In genomic region chr6:112237644-112238043, GRCh38 we compare ENCODE assay signal across 13 cellular contexts. TPM values are rescaled to one million over a fixed set of nuclear protein-coding genes. Genes with fewer than 3 reads are reported as not detected.
DNase-seq lines count a peak whose midpoint lies in the region; ATAC-seq and TF ChIP-seq lines count a peak whose summit lies in the region.
"Had no signal": no experiment of that assay in that cellular context is flagged by ENCODE, and none has a peak within 500 bp of the region (broad histone marks: within the 10 kb centered on the region; RNA-seq: fewer than 3 reads in every experiment).

No MANE protein-coding gene starts in this region.

- H3K4me1 ChIP-seq in liver (ENCODE audit: control insufficient read depth in 4 of 4, insufficient read depth in 4 of 4, low read length in 3 of 4) (peaks cover 0 to 11% (median 4%) of the 10 kb centered on the region in 4 donors), tibial nerve (peaks cover 0 to 98% (median 39%) of the 10 kb centered on the region in 4 donors)

- TF ChIP-seq CTCF in liver (IDR thresholded peaks at IDR 0.05; ENCODE audit: low read depth, low read length, missing input control): no peak
- TF ChIP-seq CTCF in tibial nerve (IDR thresholded peaks at IDR 0.05): no peak

- H3K4me3 ChIP-seq in liver (ENCODE audit: low read depth in 1 of 3, low read length in 3 of 3) (no peak overlapping the region), tibial nerve (no peak overlapping the region)

- TF ChIP-seq EP300 in tibial nerve (IDR thresholded peaks at IDR 0.05): peak in 1 of 2 donors; percentile 73

- DNase-seq in M059J (ENCODE audit: low read depth): peak; percentile 96
- peak; percentile 50 for DNase-seq in dermis blood vessel endothelial cell
- DNase-seq in tibial nerve (ENCODE audit: low spot score in 2 of 2): peak; percentile 46 to 78
- no peak for DNase-seq in stimulated activated CD4-positive, alpha-beta T cell treated with anti-CD3 and anti-CD28 coated beads, Interleukin-12 subunit alpha, Interleukin-12 subunit beta, amount 100 ng/mL, for 4 hours
- DNase-seq in activated CD4-positive, alpha-beta T cell treated with anti-CD3 and anti-CD28 coated beads for 4 hours: no peak
- DNase-seq in NCI-H526 (lab: John Stamatoyannopoulos, UW): no peak
- DNase-seq: activated CD4-positive, alpha-beta T cell treated with anti-CD3 and anti-CD28 coated beads, Interleukin-2, amount 10 ng/mL, durations not matched to agents 24 days and 14 days; naive thymus-derived CD4-positive, alpha-beta T cell; NCI-H1694 had no signal

- no peak overlapping the region for H3K27ac ChIP-seq in liver (ENCODE audit: low read depth in 1 of 2, low read length in 2 of 2)
- H3K27ac ChIP-seq in tibial nerve: peak overlapping the region in 3 of 4 donors; percentile 19 to 84 (median 81)

- H3K9me3 ChIP-seq in liver (ENCODE audit: control insufficient read depth in 4 of 4, low read length in 3 of 4) (no peaks in the 10 kb centered on the region), tibial nerve (no peaks in the 10 kb centered on the region)

- H3K9ac ChIP-seq in liver (ENCODE audit: low read depth in 1 of 2, low read length in 2 of 2): no peak overlapping the region

- no peaks in the 10 kb centered on the region for H3K36me3 ChIP-seq in liver (ENCODE audit: control insufficient read depth in 4 of 4, insufficient read depth in 3 of 4, low read depth in 1 of 4, low read length in 3 of 4)
- no peaks in the 10 kb centered on the region for H3K36me3 ChIP-seq in tibial nerve

- TF ChIP-seq RAD21 in liver (IDR thresholded peaks at IDR 0.05): peak in 1 of 2 donors; percentile 22

- no peak for TF ChIP-seq POLR2A in tibial nerve (IDR thresholded peaks at IDR 0.05)

- no peak for ATAC-seq in HG02642 (IDR thresholded peaks at IDR 0.05; ENCODE audit: poor library complexity, unreplicated experiment)
- ATAC-seq: HCT116; naive thymus-derived CD4-positive, alpha-beta T cell; Panc1 had no signal

- 48% methylated on average over 3 of the region's 3 CpGs for WGBS in liver
- 57 to 60% methylated on average over 3 of the region's 3 CpGs for WGBS in tibial nerve, 2 donors

- no peaks in the 10 kb centered on the region for H3K27me3 ChIP-seq in liver (ENCODE audit: control insufficient read depth in 4 of 4, insufficient read depth in 4 of 4, low read length in 3 of 4)
- no peaks in the 10 kb centered on the region for H3K27me3 ChIP-seq in tibial nerve

TF ChIP-seq in liver, 16 proteins besides CTCF, POLR2A, EP300 and RAD21:
- no peak for TF ChIP-seq FOXA2 (IDR thresholded peaks at IDR 0.05)
- TF ChIP-seq SP1 (IDR thresholded peaks at IDR 0.05): peak; percentile 7
- no peak for TF ChIP-seq ZBTB33 (IDR thresholded peaks at IDR 0.05)
- TF ChIP-seq JUND (IDR thresholded peaks at IDR 0.05): no peak
- TF ChIP-seq NR2F2 (IDR thresholded peaks at IDR 0.05): no peak
- TF ChIP-seq REST (IDR thresholded peaks at IDR 0.05): no peak
- peak in 1 of 2 donors; percentile 34 for TF ChIP-seq RXRA (IDR thresholded peaks at IDR 0.05)
- TF ChIP-seq FOXA1 (IDR thresholded peaks at IDR 0.05): no peak
- no peak for TF ChIP-seq ATF3 (IDR thresholded peaks at IDR 0.05)
- no peak for TF ChIP-seq TAF1 (conservative IDR thresholded peaks at IDR 0.05)
- TF ChIP-seq HNF4A (conservative IDR thresholded peaks at IDR 0.05): peak in 1 of 2 donors; percentile 16
- no peak for TF ChIP-seq HNF4G (IDR thresholded peaks at IDR 0.05)
- TF ChIP-seq EGR1 (IDR thresholded peaks at IDR 0.05; ENCODE audit: low read depth in 2 of 2): no peak
- TF ChIP-seq MAX (IDR thresholded peaks at IDR 0.05): no peak
- no peak for TF ChIP-seq YY1 (IDR thresholded peaks at IDR 0.05)
- TF ChIP-seq GABPA (IDR thresholded peaks at IDR 0.05 in 1 of 2, conservative IDR thresholded peaks at IDR 0.05 in 1 of 2): no peak

RNA-seq across cellular contexts. Expression of gene LAMA4, which starts 16.7 kb away (rescaled TPM):
- 85.6 and 156 TPM in 2 replicates for total RNA-seq in M059J (2014; rRNA removed; shearing (Covaris generic))
- total RNA-seq in dermis blood vessel endothelial cell (661 and 842 TPM in 2 replicates), liver (1 to 10 TPM; 4.5 to 6.0 TPM), tibial nerve (100 to 1,000 TPM; 229 to 524 (median 468) TPM)
- polyA plus RNA-seq in liver: 1 to 10 TPM; 2.1 to 2.4 TPM
- total RNA-seq: activated CD4-positive, alpha-beta T cell treated with anti-CD3 and anti-CD28 coated beads, Interleukin-2, amount 10 ng/mL, durations not matched to agents 24 days and 14 days; naive thymus-derived CD4-positive, alpha-beta T cell had no signal
- polyA plus RNA-seq: naive thymus-derived CD4-positive, alpha-beta T cell had no signal

Comparison
In these comparisons a context has a peak if more than half of its experiments do, and no peak if none do; other contexts are left out.
1. DNase-seq: peak in M059J (single experiment), dermis blood vessel endothelial cell (single experiment) and tibial nerve (2 of 2); none in stimulated activated CD4-positive, alpha-beta T cell treated with anti-CD3 and anti-CD28 coated beads, Interleukin-12 subunit alpha, Interleukin-12 subunit beta, amount 100 ng/mL, for 4 hours (single experiment), activated CD4-positive, alpha-beta T cell treated with anti-CD3 and anti-CD28 coated beads for 4 hours (0 of 2) and NCI-H526 (0 of 2).
2. H3K27ac ChIP-seq: peak in tibial nerve (3 of 4); none in liver (0 of 2).
3. RNA of gene LAMA4, which starts 16.7 kb away (total RNA-seq): 661 to 842 TPM in dermis blood vessel endothelial cell, 229 to 524 TPM in tibial nerve and 85.6 to 156 TPM in M059J; 4.5 to 6.0 TPM in liver; every median in the first group is over 10 times any median in the second.